10 cellular contexts compared by ENCODE assay signal in the genomic region with DNA sequence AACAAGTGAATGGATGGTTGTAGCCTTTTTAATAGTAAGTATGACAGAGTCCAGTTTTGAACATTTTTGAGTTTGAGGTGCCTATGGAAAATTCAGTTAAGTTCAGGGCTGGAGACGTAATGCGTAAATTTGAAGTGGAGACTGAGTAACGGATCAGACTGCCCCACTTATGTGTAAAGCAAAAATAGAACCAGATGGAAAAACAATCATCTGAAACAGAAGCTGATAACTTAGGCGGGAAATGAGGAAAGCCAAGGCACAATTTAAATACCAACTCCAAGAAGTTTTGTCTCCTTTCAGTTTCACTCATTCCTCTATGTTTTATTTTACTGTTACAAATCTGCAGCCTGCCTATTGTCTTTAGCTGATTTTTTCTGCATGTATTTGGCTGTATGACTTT. TPM values are rescaled to one million over a fixed set of nuclear protein-coding genes. Genes with fewer than 3 reads are reported as not detected.
DNase-seq lines count a peak whose midpoint lies in the region; ATAC-seq, FAIRE-seq and TF ChIP-seq lines count a peak whose summit lies in the region.
"Had no signal": no experiment of that assay in that cellular context is flagged by ENCODE, and none has a peak within 500 bp of the region (broad histone marks: within the 10 kb centered on the region; RNA-seq: fewer than 3 reads in every experiment).

No MANE protein-coding gene starts in this region.

- BruUV-seq in HepG2 (replicated peaks; lab: Mats Ljungman, UMichigan): TSS peak; percentile 47

- no peak for DNase-seq in activated naive CD4-positive, alpha-beta T cell treated with anti-CD3 and anti-CD28 coated beads for 36 hours
- no peak for DNase-seq in activated naive CD4-positive, alpha-beta T cell treated with anti-CD3 and anti-CD28 coated beads, Interleukin-2, amount 50 U/mL, for 16 hours
- DNase-seq in astrocyte of the spinal cord (ENCODE audit: low read depth, low spot score): peak; percentile 5
- DNase-seq in HepG2 (ENCODE audit: low spot score): no peak
- no peak for DNase-seq in DMS153 treated with DMSO at 0.1 percent for 48 hours (lab: John Stamatoyannopoulos, UW; ENCODE audit: unreplicated experiment)
- DNase-seq in COLO668 (lab: John Stamatoyannopoulos, UW; ENCODE audit: unreplicated experiment): no peak
- no peak for DNase-seq in dermis blood vessel endothelial cell
- DNase-seq: activated CD4-positive, alpha-beta T cell treated with anti-CD3 and anti-CD28 coated beads, Interleukin-2, amount 50 U/mL, for 48 hours; NCI-H1092 had no signal

- no peak for ATAC-seq in HepG2

- no peaks in the 10 kb centered on the region for H3K9me3 ChIP-seq in HepG2 (ENCODE audit: low read length)

- H3K4me2 ChIP-seq in HepG2 (ENCODE audit: low read depth, low read length): peak overlapping the region; percentile 84

- TF ChIP-seq RAD21 in HepG2 (CRISPR knock-in tag; IDR thresholded peaks at IDR 0.05): no peak

- H3K27ac ChIP-seq in HepG2 (ENCODE audit: extremely low read length, insufficient read depth, low read length) (no peak overlapping the region), urinary bladder (ENCODE audit: low read depth) (no peak overlapping the region)

- peak overlapping the region; percentile 82 for H3K4me3 ChIP-seq in astrocyte of the spinal cord (ENCODE audit: low read depth, low read length)
- peak overlapping the region in 1 of 3 experiments; percentile 77; a peak in 1 of 6 replicates for H3K4me3 ChIP-seq in HepG2 (replicated peaks in 1 of 3; ENCODE audit: insufficient read depth in 1 of 3, low read depth in 2 of 3, low read length in 3 of 3)
- peak overlapping the region; percentile 97 for H3K4me3 ChIP-seq in urinary bladder (ENCODE audit: low read depth, low read length)

- no peak for FAIRE-seq in HepG2 (lab: Jason Lieb, UNC)

- TF ChIP-seq CTCF in astrocyte of the spinal cord (IDR thresholded peaks at IDR 0.05; ENCODE audit: low read depth, low read length) (no peak), HepG2 (CRISPR knock-in tag; IDR thresholded peaks at IDR 0.05) (no peak)

- H3K27me3 Mint-ChIP-seq in activated naive CD4-positive, alpha-beta T cell treated with anti-CD3 and anti-CD28 coated beads for 36 hours (ENCODE audit: low read depth): peaks cover 5% of the 10 kb centered on the region

- no peaks in the 10 kb centered on the region for H3K36me3 ChIP-seq in HepG2 (replicated peaks in 1 of 2; ENCODE audit: control insufficient read depth in 1 of 2, insufficient read depth in 2 of 2, low read length in 2 of 2)
- no peaks in the 10 kb centered on the region for H3K36me3 ChIP-seq in urinary bladder (ENCODE audit: insufficient read depth)

- 94% methylated on average over 4 of the region's 4 CpGs for WGBS in HepG2 (ENCODE audit: low lambda C conversion rate)
- 50% methylated on average over 4 of the region's 4 CpGs for WGBS in urinary bladder

- peak overlapping the region; percentile 79 for H3K4me3 Mint-ChIP-seq in activated naive CD4-positive, alpha-beta T cell treated with anti-CD3 and anti-CD28 coated beads for 36 hours

- H3K9ac ChIP-seq in HepG2 (ENCODE audit: insufficient read depth, low read depth, low read length): no peak overlapping the region

- no peaks in the 10 kb centered on the region for H4K20me1 ChIP-seq in HepG2 (ENCODE audit: insufficient read depth, low read length)

- no peak overlapping the region for H2AFZ ChIP-seq in HepG2 (ENCODE audit: low read length)

- H3K4me1 ChIP-seq in HepG2 (ENCODE audit: insufficient read depth, low read length): peaks cover 30% of the 10 kb centered on the region
- H3K4me1 ChIP-seq in urinary bladder (ENCODE audit: insufficient read depth): peaks cover 2% of the 10 kb centered on the region

- no peak for TF ChIP-seq POLR2A in HepG2 (IDR thresholded peaks at IDR 0.05; ENCODE audit: insufficient read depth in 1 of 2, low read depth in 2 of 2, low read length in 2 of 2)

- no peaks in the 10 kb centered on the region for H3K36me3 Mint-ChIP-seq in activated naive CD4-positive, alpha-beta T cell treated with anti-CD3 and anti-CD28 coated beads for 36 hours (ENCODE audit: low read depth)

- TF ChIP-seq EP300 in HepG2 (IDR thresholded peaks at IDR 0.05; ENCODE audit: low read depth in 2 of 2, low read length in 2 of 2) (no peak), HepG2 (CRISPR knock-in tag; IDR thresholded peaks at IDR 0.05; ENCODE audit: borderline replicate concordance) (no peak)

- peaks cover 20% of the 10 kb centered on the region for H3K4me1 Mint-ChIP-seq in activated naive CD4-positive, alpha-beta T cell treated with anti-CD3 and anti-CD28 coated beads for 36 hours (ENCODE audit: low read depth)

- in situ Hi-C loops in astrocyte of the spinal cord (cut with HindIII; ENCODE audit: low sequenced_read_pairs) (no loop called here), HepG2 (cut with HindIII; ENCODE audit: extremely low pct_ligation_motif_present, low pct_unique_long_range_greater_than_20kb) (no loop called here)

- POLR2A ChIA-PET in HepG2 (lab: Yijun Ruan, JAX): no interaction called here

- H3K27ac Mint-ChIP-seq in activated naive CD4-positive, alpha-beta T cell treated with anti-CD3 and anti-CD28 coated beads for 36 hours: no peak overlapping the region

- H3K79me2 ChIP-seq in HepG2 (ENCODE audit: insufficient read depth, low read length): no peaks in the 10 kb centered on the region

- no peaks in the 10 kb centered on the region for H3K9me3 Mint-ChIP-seq in activated naive CD4-positive, alpha-beta T cell treated with anti-CD3 and anti-CD28 coated beads for 36 hours

- no peaks in the 10 kb centered on the region; a peak in 1 of 5 replicates for H3K27me3 ChIP-seq in HepG2 (ENCODE audit: control insufficient read depth in 1 of 2, insufficient read depth in 2 of 2, low read length in 2 of 2)

- CTCF ChIA-PET in activated naive CD4-positive, alpha-beta T cell treated with anti-CD3 and anti-CD28 coated beads for 36 hours (lab: Charles Lee): interaction anchor here (1.5 kb wide), 1 partner anchor 141 kb away, joined by 3 read pairs; no protein-coding TSS in a partner anchor
- CTCF ChIA-PET in HepG2 (lab: Yijun Ruan, JAX; ENCODE audit: low intra/inter-chr PET ratio, low total read pairs): no interaction called here

- intact Hi-C loops in activated naive CD4-positive, alpha-beta T cell treated with anti-CD3 and anti-CD28 coated beads for 36 hours (cut with micrococcal nuclease): loop anchor here (10.0 kb wide), 1 partner anchor 678 kb away; no protein-coding TSS in a partner anchor
- intact Hi-C loops in HepG2 (cut with micrococcal nuclease; ENCODE audit: unreplicated experiment): no loop called here

RNA-seq across cellular contexts. Expression of a gene that starts 1.2 kb away (rescaled TPM):
- 1 to 10 TPM; 7.9 to 8.5 TPM for total RNA-seq in activated naive CD4-positive, alpha-beta T cell treated with anti-CD3 and anti-CD28 coated beads for 36 hours
- total RNA-seq in HepG2 (2016; rRNA removed; fragmentation: Illumina TruSeq; extraction: Trizol): 2.2 and 3.6 TPM in 2 replicates
- total RNA-seq in HepG2 (2016; cell fraction: cytosol; rRNA removed; fragmentation: Illumina TruSeq; extraction: Trizol; ENCODE audit: low read depth): 0.51 and 0.53 TPM in 2 replicates
- 2.2 and 2.4 TPM in 2 replicates for total RNA-seq in HepG2 (2016; cell fraction: insoluble cytoplasmic fraction; rRNA removed; fragmentation: Illumina TruSeq; extraction: Trizol)
- total RNA-seq in HepG2 (2016; cell fraction: membrane; rRNA removed; fragmentation: Illumina TruSeq; extraction: Trizol): 1.5 and 2.0 TPM in 2 replicates
- total RNA-seq in HepG2 (2016; cell fraction: nucleus; rRNA removed; fragmentation: Illumina TruSeq; extraction: Trizol): 3.3 and 4.9 TPM in 2 replicates
- 4.2 and 4.8 TPM in 2 replicates for polyA plus RNA-seq in HepG2 (2011; rRNA removed)
- 2.2 and 4.0 TPM in 2 replicates for polyA plus RNA-seq in HepG2 (2011; cell fraction: cytosol; rRNA removed)
- polyA plus RNA-seq in HepG2 (2011; cell fraction: nucleus; rRNA removed): 1.1 and 1.5 TPM in 2 replicates
- 6.2 and 8.0 TPM in 2 replicates for polyA plus RNA-seq in HepG2 (2012)
- polyA plus RNA-seq in HepG2 (2016; cell fraction: cytosol; fragmentation: Illumina TruSeq; extraction: Trizol; ENCODE audit: low read depth): 1.9 TPM in 2 replicates
- 4.5 and 5.5 TPM in 2 replicates for polyA plus RNA-seq in HepG2 (2016; cell fraction: insoluble cytoplasmic fraction; fragmentation: Illumina TruSeq; extraction: Trizol; ENCODE audit: low read depth)
- polyA plus RNA-seq in HepG2 (2016; cell fraction: membrane; fragmentation: Illumina TruSeq; extraction: Trizol; ENCODE audit: low read depth): 1.5 and 2.5 TPM in 2 replicates
- polyA plus RNA-seq in HepG2 (2016; cell fraction: nucleus; fragmentation: Illumina TruSeq; extraction: Trizol; ENCODE audit: insufficient read depth, low read depth): 6.1 and 8.2 TPM in 2 replicates
- 1.4 and 1.8 TPM in 2 replicates for polyA minus RNA-seq in HepG2 (2011; rRNA and poly(A)+ RNA removed; ENCODE audit: low replicate concordance)
- 3.1 and 3.4 TPM in 2 replicates for polyA minus RNA-seq in HepG2 (2011; cell fraction: cytosol; rRNA and poly(A)+ RNA removed)
- 2.9 and 3.0 TPM in 2 replicates for polyA minus RNA-seq in HepG2 (2011; cell fraction: nucleus; rRNA and poly(A)+ RNA removed)
- 78.8 TPM for total RNA-seq in urinary bladder
- polyA plus RNA-seq in urinary bladder: 49.2 TPM
- 12.9 and 23.7 TPM in 2 replicates for total RNA-seq in dermis blood vessel endothelial cell

RNA-seq across cellular contexts. Expression of a gene that starts 14.2 kb away (rescaled TPM):
- total RNA-seq in activated naive CD4-positive, alpha-beta T cell treated with anti-CD3 and anti-CD28 coated beads for 36 hours: under 1 TPM in 1 of 2 experiments, not detected in 1; 0.40 TPM
- total RNA-seq in HepG2 (2016; rRNA removed; fragmentation: Illumina TruSeq; extraction: Trizol) (13.2 and 13.9 TPM in 2 replicates), urinary bladder (4.0 TPM), dermis blood vessel endothelial cell (4.3 and 4.6 TPM in 2 replicates)
- total RNA-seq in HepG2 (2016; cell fraction: cytosol; rRNA removed; fragmentation: Illumina TruSeq; extraction: Trizol; ENCODE audit: low read depth): 4.8 and 6.6 TPM in 2 replicates
- total RNA-seq in HepG2 (2016; cell fraction: insoluble cytoplasmic fraction; rRNA removed; fragmentation: Illumina TruSeq; extraction: Trizol): 9.8 and 14.0 TPM in 2 replicates
- total RNA-seq in HepG2 (2016; cell fraction: membrane; rRNA removed; fragmentation: Illumina TruSeq; extraction: Trizol): 16.0 and 20.5 TPM in 2 replicates
- 14.8 and 16.2 TPM in 2 replicates for total RNA-seq in HepG2 (2016; cell fraction: nucleus; rRNA removed; fragmentation: Illumina TruSeq; extraction: Trizol)
- polyA plus RNA-seq in HepG2 (2011; rRNA removed) (4.8 and 5.7 TPM in 2 replicates), urinary bladder (0.96 TPM)
- polyA plus RNA-seq in HepG2 (2011; cell fraction: cytosol; rRNA removed): 3.6 and 6.1 TPM in 2 replicates
- polyA plus RNA-seq in HepG2 (2011; cell fraction: nucleus; rRNA removed): 13.3 and 14.1 TPM in 2 replicates
- 4.7 and 4.8 TPM in 2 replicates for polyA plus RNA-seq in HepG2 (2012)
- 4.7 and 7.2 TPM in 2 replicates for polyA plus RNA-seq in HepG2 (2016; cell fraction: cytosol; fragmentation: Illumina TruSeq; extraction: Trizol; ENCODE audit: low read depth)
- polyA plus RNA-seq in HepG2 (2016; cell fraction: insoluble cytoplasmic fraction; fragmentation: Illumina TruSeq; extraction: Trizol; ENCODE audit: low read depth): 12.3 and 13.4 TPM in 2 replicates
- 14.2 and 14.4 TPM in 2 replicates for polyA plus RNA-seq in HepG2 (2016; cell fraction: membrane; fragmentation: Illumina TruSeq; extraction: Trizol; ENCODE audit: low read depth)
- polyA plus RNA-seq in HepG2 (2016; cell fraction: nucleus; fragmentation: Illumina TruSeq; extraction: Trizol; ENCODE audit: insufficient read depth, low read depth): 17.6 and 20.5 TPM in 2 replicates
- polyA minus RNA-seq in HepG2 (2011; rRNA and poly(A)+ RNA removed; ENCODE audit: low replicate concordance): 9.1 TPM in 1 of 2 replicates, not detected in the other
- 5.6 and 6.0 TPM in 2 replicates for polyA minus RNA-seq in HepG2 (2011; cell fraction: cytosol; rRNA and poly(A)+ RNA removed)
- polyA minus RNA-seq in HepG2 (2011; cell fraction: nucleus; rRNA and poly(A)+ RNA removed): 14.0 and 14.2 TPM in 2 replicates

RNA-seq across cellular contexts. Expression of a gene that starts 16.7 kb away (rescaled TPM):
- not detected for total RNA-seq in activated naive CD4-positive, alpha-beta T cell treated with anti-CD3 and anti-CD28 coated beads for 36 hours
- total RNA-seq in HepG2 (2016; rRNA removed; fragmentation: Illumina TruSeq; extraction: Trizol) (not detected in 2 replicates), urinary bladder (0.63 TPM), dermis blood vessel endothelial cell (0.14 and 0.17 TPM in 2 replicates)
- not detected in 2 replicates for total RNA-seq in HepG2 (2016; cell fraction: cytosol; rRNA removed; fragmentation: Illumina TruSeq; extraction: Trizol; ENCODE audit: low read depth)
- 0.02 TPM in 1 of 2 replicates, not detected in the other for total RNA-seq in HepG2 (2016; cell fraction: insoluble cytoplasmic fraction; rRNA removed; fragmentation: Illumina TruSeq; extraction: Trizol)
- not detected in 2 replicates for total RNA-seq in HepG2 (2016; cell fraction: membrane; rRNA removed; fragmentation: Illumina TruSeq; extraction: Trizol)
- 0.09 TPM in 1 of 2 replicates, not detected in the other for total RNA-seq in HepG2 (2016; cell fraction: nucleus; rRNA removed; fragmentation: Illumina TruSeq; extraction: Trizol)
- polyA plus RNA-seq in HepG2 (2011; rRNA removed) (0.03 TPM in 1 of 2 replicates, not detected in the other), urinary bladder (0.16 TPM)
- 0.01 and 0.03 TPM in 2 replicates for polyA plus RNA-seq in HepG2 (2011; cell fraction: cytosol; rRNA removed)
- polyA plus RNA-seq in HepG2 (2011; cell fraction: nucleus; rRNA removed): 0.07 TPM in 1 of 2 replicates, not detected in the other
- 0.04 TPM in 1 of 2 replicates, not detected in the other for polyA plus RNA-seq in HepG2 (2012)
- polyA plus RNA-seq in HepG2 (2016; cell fraction: cytosol; fragmentation: Illumina TruSeq; extraction: Trizol; ENCODE audit: low read depth): not detected in 2 replicates
- polyA plus RNA-seq in HepG2 (2016; cell fraction: insoluble cytoplasmic fraction; fragmentation: Illumina TruSeq; extraction: Trizol; ENCODE audit: low read depth): not detected in 2 replicates
- polyA plus RNA-seq in HepG2 (2016; cell fraction: membrane; fragmentation: Illumina TruSeq; extraction: Trizol; ENCODE audit: low read depth): not detected in 2 replicates
- polyA plus RNA-seq in HepG2 (2016; cell fraction: nucleus; fragmentation: Illumina TruSeq; extraction: Trizol; ENCODE audit: insufficient read depth, low read depth): 0.13 TPM in 1 of 2 replicates, not detected in the other
- 0.12 TPM in 1 of 2 replicates, not detected in the other for polyA minus RNA-seq in HepG2 (2011; rRNA and poly(A)+ RNA removed; ENCODE audit: low replicate concordance)
- polyA minus RNA-seq in HepG2 (2011; cell fraction: cytosol; rRNA and poly(A)+ RNA removed): not detected in 2 replicates
- 0.26 TPM in 1 of 2 replicates, not detected in the other for polyA minus RNA-seq in HepG2 (2011; cell fraction: nucleus; rRNA and poly(A)+ RNA removed)
